ENCODE assay signal across 8 cellular contexts in genomic region chr6:29887819-29888581, GRCh38. TPM values are rescaled to one million over a fixed set of nuclear protein-coding genes. Genes with fewer than 3 reads are reported as not detected.
DNase-seq lines count a peak whose midpoint lies in the region; ATAC-seq and TF ChIP-seq lines count a peak whose summit lies in the region.

No MANE protein-coding gene starts in this region.

- H3K36me3 ChIP-seq in BLaER1 treated with 17β-estradiol and CSF1 and Interleukin-3, amounts not matched to agents 10 nM and 100 nM, result no peaks in the 10 kb centered on the region
- no peaks in the 10 kb centered on the region for H3K36me3 ChIP-seq in WERI-Rb-1

- H3K4me1 ChIP-seq in BLaER1 treated with 17β-estradiol and CSF1 and Interleukin-3, amounts not matched to agents 10 nM and 100 nM, result peaks cover 6 to 19% (median 14%) of the 10 kb centered on the region in 10 experiments; a peak in 17 of 20 replicates

- peak; percentile 38 for TF ChIP-seq POLR2A in GM19099 (IDR thresholded peaks at IDR 0.05; ENCODE audit: extremely low read depth, insufficient read length, low read depth)

- peak; percentile 30 for DNase-seq in WERI-Rb-1
- peak; percentile 22 to 48 for DNase-seq in T47D (ENCODE audit: low read depth in 1 of 2, low spot score in 1 of 2)
- DNase-seq in immature natural killer cell, result peak; percentile 86 to 94 (median 88)
- DNase-seq in stimulated activated CD4-positive, alpha-beta T cell treated with anti-CD3 and anti-CD28 coated beads, Interleukin-12 subunit alpha, Interleukin-12 subunit beta, amount 100 ng/mL, for 48 hours (ENCODE audit: low read depth in 2 of 3, low spot score in 1 of 3), result peak; percentile 30 to 67 (median 56)
- DNase-seq in NCI-H2171 (lab: John Stamatoyannopoulos, UW), result no peak

- H4K20me1 ChIP-seq in BLaER1 treated with 17β-estradiol and CSF1 and Interleukin-3, amounts not matched to agents 10 nM and 100 nM, result no peaks in the 10 kb centered on the region; a peak in 1 of 22 replicates

- peak; percentile 68 for ATAC-seq in HG03432 (IDR thresholded peaks at IDR 0.05; ENCODE audit: unreplicated experiment)

- in situ Hi-C loops in T47D (cut with HindIII; ENCODE audit: low pct_unique_long_range_greater_than_20kb, low sequenced_read_pairs), result no loop called here

- peaks cover 22 to 25% of the 10 kb centered on the region in 2 donors for H3K4me1 Mint-ChIP-seq in immature natural killer cell

- peak overlapping the region in 5 of 6 donors; percentile 97 to 100 (median 99) for H3K27ac Mint-ChIP-seq in immature natural killer cell

- no peak for TF ChIP-seq CTCF in WERI-Rb-1 (IDR thresholded peaks at IDR 0.05; ENCODE audit: low read depth, low read length)

- no peaks in the 10 kb centered on the region for H3K9me3 Mint-ChIP-seq in immature natural killer cell

- peaks cover 6 to 30% (median 23%) of the 10 kb centered on the region in 11 experiments; a peak in 21 of 22 replicates for H3K27me3 ChIP-seq in BLaER1 treated with 17β-estradiol and CSF1 and Interleukin-3, amounts not matched to agents 10 nM and 100 nM
- peaks cover 82% of the 10 kb centered on the region for H3K27me3 ChIP-seq in WERI-Rb-1 (ENCODE audit: insufficient read depth, low read depth, severe bottlenecking)

- H3K4me3 Mint-ChIP-seq in immature natural killer cell, result peak overlapping the region in 4 of 5 donors; percentile 94 to 99 (median 96)

- H3K4me2 ChIP-seq in BLaER1 treated with 17β-estradiol and CSF1 and Interleukin-3, amounts not matched to agents 10 nM and 100 nM, result peak overlapping the region; percentile 61 to 95 (median 90)

- peak overlapping the region; percentile 68 to 83 (median 80) for H3K27ac ChIP-seq in BLaER1 treated with 17β-estradiol and CSF1 and Interleukin-3, amounts not matched to agents 10 nM and 100 nM
- no peak overlapping the region for H3K27ac ChIP-seq in WERI-Rb-1

- peak overlapping the region; percentile 64 to 75 (median 68) for H3K4me3 ChIP-seq in BLaER1 treated with 17β-estradiol and CSF1 and Interleukin-3, amounts not matched to agents 10 nM and 100 nM
- peak overlapping the region; percentile 1; the same call in 1 of the 2 replicates for H3K4me3 ChIP-seq in WERI-Rb-1 (ENCODE audit: low read depth, low read length)

- no peaks in the 10 kb centered on the region for H3K36me3 Mint-ChIP-seq in immature natural killer cell

- H3K27me3 Mint-ChIP-seq in immature natural killer cell (ENCODE audit: low read depth in 3 of 3), result peaks cover 0 to 7% (median 2%) of the 10 kb centered on the region in 3 donors

- H3K9me3 ChIP-seq in BLaER1 treated with 17β-estradiol and CSF1 and Interleukin-3, amounts not matched to agents 10 nM and 100 nM (replicated peaks in 1 of 11), result peaks cover 0 to 8% (median 0%) of the 10 kb centered on the region in 11 experiments; a peak in 1 of 22 replicates
- peaks cover 19% of the 10 kb centered on the region for H3K9me3 ChIP-seq in WERI-Rb-1 (ENCODE audit: severe bottlenecking)

- peak overlapping the region; percentile 75 to 85 (median 83) for H3K9ac ChIP-seq in BLaER1 treated with 17β-estradiol and CSF1 and Interleukin-3, amounts not matched to agents 10 nM and 100 nM

RNA-seq across cellular contexts. Expression of gene HLA-A, which starts 54.3 kb away (rescaled TPM):
- polyA plus RNA-seq in immature natural killer cell, result 1,000 to 10,000 TPM; 2,780 to 4,438 (median 4,182) TPM
